In genomic region chr10:113216068-113216467, GRCh38 we compare ENCODE assay signal across 8 cellular contexts.
A peak's percentile ranks its signal among the peaks of the same experiment; 100 is the strongest.
DNase-seq lines count a peak whose midpoint lies in the region; ATAC-seq and TF ChIP-seq lines count a peak whose summit lies in the region.
"Had no signal": no experiment of that assay in that cellular context is flagged by ENCODE, and none has a peak within 500 bp of the region (broad histone marks: within the 10 kb centered on the region; RNA-seq: fewer than 3 reads in every experiment).

No MANE protein-coding gene starts in this region.

- no peak for ATAC-seq in sciatic nerve

- no peaks in the 10 kb centered on the region for H3K36me3 Mint-ChIP-seq in chondrocyte (ENCODE audit: low read depth)
- no peaks in the 10 kb centered on the region for H3K36me3 Mint-ChIP-seq in nephron (ENCODE audit: low read depth)

- H3K27ac ChIP-seq in MM.1S (ENCODE audit: low read length): no peak overlapping the region

- intact Hi-C loops in sciatic nerve (cut with DNase I): no loop called here

- H3K4me2 ChIP-seq in MM.1S (ENCODE audit: low read depth, low read length): no peak overlapping the region

- H3K27me3 Mint-ChIP-seq in chondrocyte (ENCODE audit: low read depth) (no peaks in the 10 kb centered on the region), nephron (ENCODE audit: low read depth) (peaks cover 4% of the 10 kb centered on the region)

- H3K27me3 ChIP-seq in MM.1S (replicated peaks; ENCODE audit: insufficient read depth, low read length): no peaks in the 10 kb centered on the region

- H3K36me3 ChIP-seq in MM.1S (replicated peaks; ENCODE audit: insufficient read depth, low read length): no peaks in the 10 kb centered on the region

- no peak overlapping the region for H3K9ac ChIP-seq in MM.1S (ENCODE audit: low read length)

- H3K4me3 Mint-ChIP-seq in chondrocyte (ENCODE audit: unreplicated experiment) (no peak overlapping the region), nephron (no peak overlapping the region)

- no peaks in the 10 kb centered on the region for H4K20me1 ChIP-seq in MM.1S (ENCODE audit: insufficient read depth, low read length)

- H3K9me3 ChIP-seq in MM.1S (replicated peaks; ENCODE audit: insufficient read depth, low read length): no peaks in the 10 kb centered on the region

- H3K4me1 ChIP-seq in MM.1S (ENCODE audit: low read length): 0 out of 2 replicates have a peak, but pooled peaks cover 5% of the 10 kb centered on the region

- H3K9me3 Mint-ChIP-seq in chondrocyte (ENCODE audit: low read depth) (peaks cover 16% of the 10 kb centered on the region), nephron (peaks cover 40% of the 10 kb centered on the region)

- H3K4me3 ChIP-seq in MM.1S (ENCODE audit: low read length): no peak overlapping the region

- TF ChIP-seq CTCF in MM.1S (IDR thresholded peaks at IDR 0.05; ENCODE audit: low read length): peak; percentile 29
- TF ChIP-seq CTCF in chondrocyte (IDR thresholded peaks at IDR 0.05): peak; percentile 37
- peak in 1 of 3 experiments; percentile 11 for TF ChIP-seq CTCF in nephron (IDR thresholded peaks at IDR 0.05; ENCODE audit: unreplicated experiment in 3 of 3)
- TF ChIP-seq CTCF in GM10248 (IDR thresholded peaks at IDR 0.05; ENCODE audit: control extremely low read depth, extremely low read depth, low read depth, missing control alignments): no peak

- no peaks in the 10 kb centered on the region for H3F3A ChIP-seq in MM.1S (ENCODE audit: insufficient read depth, low read length)

- POLR2A ChIA-PET in GM10248 (lab: Yijun Ruan, JAX): no interaction called here

- CTCF ChIA-PET in GM10248 (lab: Yijun Ruan, JAX): interaction anchor here (0.6 to 1.2 kb wide), 3 partner anchors 10 to 169 kb away, joined by 3 to 4 read pairs (median 4); no protein-coding TSS in a partner anchor

- H3K27ac Mint-ChIP-seq in chondrocyte (ENCODE audit: unreplicated experiment) (no peak overlapping the region), nephron (peak overlapping the region; percentile 12 to 48 (median 43))

- DNase-seq in EH (ENCODE audit: low read depth): peak; percentile 17
- DNase-seq in MM.1S: peak; percentile 45
- DNase-seq in chondrocyte (ENCODE audit: low spot score): no peak
- DNase-seq in sciatic nerve (ENCODE audit: low spot score): no peak
- DNase-seq in GM10248 (ENCODE audit: extremely low spot score): no peak
- DNase-seq in NCI-H510A treated with DMSO at 0.1 percent for 48 hours (lab: John Stamatoyannopoulos, UW): no peak
- DNase-seq: amygdala had no signal

- H3K79me2 ChIP-seq in MM.1S (ENCODE audit: low read length): no peaks in the 10 kb centered on the region

- no peak overlapping the region for H2AFZ ChIP-seq in MM.1S (ENCODE audit: low read length)

- no peaks in the 10 kb centered on the region for H3K9me2 ChIP-seq in MM.1S (replicated peaks; ENCODE audit: insufficient read depth, low read length)

- H3K4me1 Mint-ChIP-seq in chondrocyte (ENCODE audit: low read depth): no peaks in the 10 kb centered on the region
- peaks cover 4% of the 10 kb centered on the region for H3K4me1 Mint-ChIP-seq in nephron

Comparison
In these comparisons a context has a peak if more than half of its experiments do, and no peak if none do; other contexts are left out.
1. DNase-seq: peak in EH (single experiment) and MM.1S (single experiment); none in chondrocyte (single experiment), sciatic nerve (single experiment), GM10248 (single experiment) and NCI-H510A treated with DMSO at 0.1 percent for 48 hours (single experiment).